Comparison of ENCODE assay signal across 1 cellular context in genomic region chr10:24783504-24783903, GRCh38.
TF ChIP-seq lines count a peak whose summit lies in the region.

No MANE protein-coding gene starts in this region.

TF ChIP-seq in endothelial cell of umbilical vein, 7 proteins besides CTCF, POLR2A, EP300 and RAD21:
- TF ChIP-seq MAX (IDR thresholded peaks at IDR 0.05; ENCODE audit: insufficient read depth, insufficient read length) = no peak
TF ChIP-seq in endothelial cell of umbilical vein: peak in this region for 0.
